18 cellular contexts compared by ENCODE assay signal in genomic region chr7:107596881-107597581, GRCh38. TPM values are rescaled to one million over a fixed set of nuclear protein-coding genes. Genes with fewer than 3 reads are reported as not detected.
A peak's percentile ranks its signal among the peaks of the same experiment; 100 is the strongest.
DNase-seq lines count a peak whose midpoint lies in the region; ATAC-seq, FAIRE-seq and TF ChIP-seq lines count a peak whose summit lies in the region.
"Had no signal": no experiment of that assay in that cellular context is flagged by ENCODE, and none has a peak within 500 bp of the region (broad histone marks: within the 10 kb centered on the region; RNA-seq: fewer than 3 reads in every experiment).

No MANE protein-coding gene starts in this region.

- H4K20me1 ChIP-seq in endothelial cell of umbilical vein (replicated peaks; ENCODE audit: control insufficient read depth, extremely low read depth, insufficient read depth, low read length): no peaks in the 10 kb centered on the region

- no peak for DNase-seq in RWPE2 (ENCODE audit: low spot score)
- peak; percentile 99 for DNase-seq in endothelial cell of umbilical vein (ENCODE audit: low read depth, low spot score)
- peak; percentile 25 for DNase-seq in renal cortical epithelial cell (ENCODE audit: low read depth)
- DNase-seq in activated T-cell treated with anti-CD3 and anti-CD28 coated beads for 4 hours: no peak
- no peak for DNase-seq in GDM1 (lab: John Stamatoyannopoulos, UW)
- DNase-seq in SKM-1 treated with dmso at 0.1 percent for 144 hours (lab: John Stamatoyannopoulos, UW; ENCODE audit: unreplicated experiment): no peak
- DNase-seq: activated CD4-positive, alpha-beta T cell treated with anti-CD3 and anti-CD28 coated beads, Interleukin-2, amount 10 ng/mL, durations not matched to agents 24 days and 14 days; amygdala; CD8-positive, alpha-beta T cell; GM23248; kidney glomerular epithelial cell; naive B cell; NCI-H1436 treated with DMSO at 0.1 percent for 48 hours; NCI-H524 treated with DMSO at 0.1 percent for 48 hours; RPMI8226; stimulated activated naive B cell treated with anti-CD40 and anti-IgM and Interleukin-4, amounts not matched to agents 10 μg/mL and 1 μg/mL and 100 μg/mL, for 72 hours had no signal

- peak; percentile 90 for FAIRE-seq in endothelial cell of umbilical vein (lab: Jason Lieb, UNC)

- no peak overlapping the region for H2AFZ ChIP-seq in endothelial cell of umbilical vein (ENCODE audit: low read depth, low read length)
- H2AFZ ChIP-seq: GM23248 had no signal

- H3K9me1 ChIP-seq in endothelial cell of umbilical vein (replicated peaks; ENCODE audit: control insufficient read depth, extremely low read depth, insufficient read depth, low read length): no peaks in the 10 kb centered on the region

- no peak for ATAC-seq in RWPE2 (ENCODE audit: low read depth)
- ATAC-seq: CD8-positive, alpha-beta T cell; stimulated activated naive B cell treated with anti-CD40 and anti-IgM and Interleukin-4, amounts not matched to agents 10 μg/mL and 1 μg/mL and 100 μg/mL, for 72 hours had no signal

- TSS peak; percentile 62 for BruUV-seq in endothelial cell of umbilical vein (replicated peaks; lab: Mats Ljungman, UMichigan)

- CTCF ChIA-PET in HEK293 (lab: Yijun Ruan, JAX): interaction anchor here (0.6 to 1.2 kb wide), 2 partner anchors 278 to 549 kb away, joined by 3 to 5 read pairs; no protein-coding TSS in a partner anchor
- CTCF ChIA-PET in endothelial cell of umbilical vein (lab: Charles Lee): interaction anchor here (0.7 to 1.4 kb wide), 10 partner anchors 13 to 278 kb away, joined by 3 to 6 read pairs (median 3); partner anchors contain the start of genes CBLL1, COG5, DUS4L and SLC26A4

- intact Hi-C loops in endothelial cell of umbilical vein (cut with micrococcal nuclease): loop anchor here (2.0 to 10.0 kb wide), 3 partner anchors 96 to 1060 kb away; no protein-coding TSS in a partner anchor

- no peak overlapping the region for H3K4me3 ChIP-seq in HEK293 (ENCODE audit: low read depth, low read length)
- H3K4me3 ChIP-seq in RWPE2 (ENCODE audit: severe bottlenecking): no peak overlapping the region
- no peak overlapping the region for H3K4me3 ChIP-seq in endothelial cell of umbilical vein (replicated peaks in 1 of 3; ENCODE audit: insufficient read depth in 1 of 3, low read depth in 1 of 3, low read length in 3 of 3)
- H3K4me3 ChIP-seq: GM23248, vagina had no signal

- peak overlapping the region; percentile 89 for H3K9ac ChIP-seq in endothelial cell of umbilical vein (replicated peaks; ENCODE audit: extremely low read depth, insufficient read depth, low read length)
- H3K9ac ChIP-seq: GM23248 had no signal

- H3K27ac ChIP-seq in HEK293 (ENCODE audit: extremely low read depth, low read depth, low read length): peak overlapping the region; percentile 37; the same call in 1 of the 2 replicates
- peak overlapping the region; percentile 96 for H3K27ac ChIP-seq in RWPE2 (ENCODE audit: poor library complexity, severe bottlenecking)
- peak overlapping the region; percentile 97 for H3K27ac ChIP-seq in endothelial cell of umbilical vein (ENCODE audit: insufficient read depth, low read depth, low read length)
- H3K27ac ChIP-seq: vagina had no signal

- no peaks in the 10 kb centered on the region for H3K9me3 ChIP-seq in HEK293 (ENCODE audit: control insufficient read depth, insufficient read depth, low read depth, low read length)
- H3K9me3 ChIP-seq in RWPE2 (ENCODE audit: severe bottlenecking): no peaks in the 10 kb centered on the region
- H3K9me3 ChIP-seq in endothelial cell of umbilical vein (replicated peaks; ENCODE audit: control insufficient read depth, insufficient read depth, low read length): no peaks in the 10 kb centered on the region
- H3K9me3 ChIP-seq: vagina had no signal

- TF ChIP-seq CTCF in HEK293 (tag by site-specific recombination; IDR thresholded peaks at IDR 0.05): no peak
- no peak for TF ChIP-seq CTCF in RWPE2 (IDR thresholded peaks at IDR 0.05; ENCODE audit: poor library complexity, severe bottlenecking)
- TF ChIP-seq CTCF in endothelial cell of umbilical vein (IDR thresholded peaks at IDR 0.05; ENCODE audit: extremely low read depth in 1 of 2, insufficient read depth in 1 of 2, low read depth in 1 of 2, low read length in 2 of 2): no peak

- H3K27me3 ChIP-seq in RWPE2 (ENCODE audit: insufficient read depth, poor library complexity, severe bottlenecking) (no peaks in the 10 kb centered on the region), endothelial cell of umbilical vein (ENCODE audit: control insufficient read depth in 2 of 2, insufficient read depth in 2 of 2, low read length in 2 of 2) (no peaks in the 10 kb centered on the region)
- H3K27me3 ChIP-seq: vagina had no signal

- POLR2A ChIA-PET in HEK293 (lab: Yijun Ruan, JAX): no interaction called here
- POLR2A ChIA-PET in endothelial cell of umbilical vein (lab: Charles Lee): interaction anchor here (0.8 to 1.1 kb wide), 4 partner anchors 17 to 429 kb away, joined by 3 to 4 read pairs (median 3); partner anchors contain the start of gene HBP1

- dilution Hi-C loops in endothelial cell of umbilical vein (cut with MboI; ENCODE audit: extremely low pct_ligation_motif_present, low sequenced_read_pairs): no loop called here

- H3K79me2 ChIP-seq in endothelial cell of umbilical vein (ENCODE audit: control insufficient read depth, insufficient read depth, low read length): peaks cover 5% of the 10 kb centered on the region

- H3K4me1 ChIP-seq in HEK293 (ENCODE audit: control insufficient read depth, insufficient read depth, low read length) (peaks cover 3% of the 10 kb centered on the region), RWPE2 (ENCODE audit: insufficient read depth, poor library complexity, severe bottlenecking) (peaks cover 23% of the 10 kb centered on the region), endothelial cell of umbilical vein (ENCODE audit: control insufficient read depth, extremely low read depth, insufficient read depth, low read length) (peaks cover 57% of the 10 kb centered on the region)

- peak overlapping the region; percentile 83 for H3K4me2 ChIP-seq in endothelial cell of umbilical vein (ENCODE audit: insufficient read depth, low read length)

- no peak for TF ChIP-seq POLR2A in endothelial cell of umbilical vein (IDR thresholded peaks at IDR 0.05; ENCODE audit: low read depth, low read length)

- H3K36me3 ChIP-seq in HEK293 (ENCODE audit: control insufficient read depth in 2 of 2, insufficient read depth in 1 of 2, low read length in 2 of 2) (peaks cover 4 to 8% of the 10 kb centered on the region in 2 experiments; a peak in 2 of 3 replicates), RWPE2 (ENCODE audit: low read depth) (peaks cover 49% of the 10 kb centered on the region), endothelial cell of umbilical vein (ENCODE audit: control insufficient read depth in 2 of 2, extremely low read depth in 1 of 2, insufficient read depth in 2 of 2, low read length in 2 of 2) (peaks cover 3 to 11% of the 10 kb centered on the region in 2 experiments)

TF ChIP-seq in HEK293, 187 proteins besides CTCF, POLR2A, EP300 and RAD21 (continues in another document):
- TF ChIP-seq ZBTB21 (tag by site-specific recombination; IDR thresholded peaks at IDR 0.05) (peak; percentile 47; the same call in 1 of the 2 replicates), ZNF433 (tag by site-specific recombination; IDR thresholded peaks at IDR 0.05; ENCODE audit: low read depth) (no peak), TRIM28 (IDR thresholded peaks at IDR 0.05; ENCODE audit: borderline replicate concordance, low read length) (no peak), MZF1 (tag by site-specific recombination; IDR thresholded peaks at IDR 0.05; ENCODE audit: borderline replicate concordance) (0 out of 2 replicates have a peak, but pooled peaks have one; percentile 43)

TF ChIP-seq in endothelial cell of umbilical vein, 7 proteins besides CTCF, POLR2A, EP300 and RAD21 (continues in another document):
- no peak for TF ChIP-seq MAX (IDR thresholded peaks at IDR 0.05; ENCODE audit: insufficient read depth, insufficient read length)
- TF ChIP-seq POLR2AphosphoS5 (IDR thresholded peaks at IDR 0.05; ENCODE audit: insufficient read depth, low read depth, low read length): peak; percentile 56
- peak; percentile 66 for TF ChIP-seq JUN (IDR thresholded peaks at IDR 0.05; ENCODE audit: borderline replicate concordance, insufficient read depth, insufficient read length, low read depth)

RNA-seq across cellular contexts. Expression of gene BCAP29, which starts 17.0 kb away (rescaled TPM):
- total RNA-seq in endothelial cell of umbilical vein (162 and 175 TPM in 2 replicates), renal cortical epithelial cell (63.4 and 116 TPM in 2 replicates)
- polyA plus RNA-seq in endothelial cell of umbilical vein: 53.1 and 122 TPM in 2 replicates
- polyA plus RNA-seq in endothelial cell of umbilical vein (2011; cell fraction: cytosol; rRNA removed): 64.2 and 76.0 TPM in 2 replicates
- 67.1 and 94.5 TPM in 2 replicates for polyA plus RNA-seq in endothelial cell of umbilical vein (2011; cell fraction: nucleus; rRNA removed)
- polyA plus RNA-seq in endothelial cell of umbilical vein (2012): 171 and 188 TPM in 2 replicates
- 52.2 and 62.7 TPM in 2 replicates for polyA minus RNA-seq in endothelial cell of umbilical vein
- 13.1 TPM for polyA minus RNA-seq in endothelial cell of umbilical vein (2011; cell fraction: cytosol; rRNA and poly(A)+ RNA removed)
- 82.6 and 85.4 TPM in 2 replicates for polyA minus RNA-seq in endothelial cell of umbilical vein (2011; cell fraction: nucleus; rRNA and poly(A)+ RNA removed)

RNA-seq across cellular contexts. Expression of gene DUS4L, which starts 33.3 kb away (rescaled TPM):
- total RNA-seq in endothelial cell of umbilical vein (9.6 and 9.8 TPM in 2 replicates), renal cortical epithelial cell (11.3 and 12.8 TPM in 2 replicates)
- 1.7 and 2.5 TPM in 2 replicates for polyA plus RNA-seq in endothelial cell of umbilical vein
- polyA plus RNA-seq in endothelial cell of umbilical vein (2011; cell fraction: cytosol; rRNA removed): 3.0 and 3.3 TPM in 2 replicates
- polyA plus RNA-seq in endothelial cell of umbilical vein (2011; cell fraction: nucleus; rRNA removed): 6.7 and 11.2 TPM in 2 replicates
- polyA plus RNA-seq in endothelial cell of umbilical vein (2012): 4.7 and 6.5 TPM in 2 replicates
- 4.1 and 6.2 TPM in 2 replicates for polyA minus RNA-seq in endothelial cell of umbilical vein
- 4.6 TPM for polyA minus RNA-seq in endothelial cell of umbilical vein (2011; cell fraction: cytosol; rRNA and poly(A)+ RNA removed)
- polyA minus RNA-seq in endothelial cell of umbilical vein (2011; cell fraction: nucleus; rRNA and poly(A)+ RNA removed): 11.2 and 15.1 TPM in 2 replicates

RNA-seq across cellular contexts. Expression of gene COG5, which starts 33.3 kb away (rescaled TPM):
- total RNA-seq in endothelial cell of umbilical vein (42.4 and 45.3 TPM in 2 replicates), renal cortical epithelial cell (30.6 and 55.2 TPM in 2 replicates)
- polyA plus RNA-seq in endothelial cell of umbilical vein: 18.0 and 18.8 TPM in 2 replicates
- polyA plus RNA-seq in endothelial cell of umbilical vein (2011; cell fraction: cytosol; rRNA removed): 18.9 and 20.1 TPM in 2 replicates
- 45.6 and 45.8 TPM in 2 replicates for polyA plus RNA-seq in endothelial cell of umbilical vein (2011; cell fraction: nucleus; rRNA removed)
- 25.6 and 29.6 TPM in 2 replicates for polyA plus RNA-seq in endothelial cell of umbilical vein (2012)
- polyA minus RNA-seq in endothelial cell of umbilical vein: 66.6 and 71.3 TPM in 2 replicates
- 15.0 TPM for polyA minus RNA-seq in endothelial cell of umbilical vein (2011; cell fraction: cytosol; rRNA and poly(A)+ RNA removed)
- polyA minus RNA-seq in endothelial cell of umbilical vein (2011; cell fraction: nucleus; rRNA and poly(A)+ RNA removed): 117 and 138 TPM in 2 replicates

Comparison
In these comparisons a context has a peak if more than half of its experiments do, and no peak if none do; other contexts are left out.
1. H3K27ac ChIP-seq: peak in every context shown above with its lines; median percentile 97 in endothelial cell of umbilical vein; 96 in RWPE2; 37 in HEK293.
2. DNase-seq: peak in endothelial cell of umbilical vein (single experiment) and renal cortical epithelial cell (single experiment); none in RWPE2 (single experiment), activated T-cell treated with anti-CD3 and anti-CD28 coated beads for 4 hours (single experiment), GDM1 (single experiment) and SKM-1 treated with dmso at 0.1 percent for 144 hours (single experiment).